Comparison of ENCODE assay signal across 11 cellular contexts in the genomic region with DNA sequence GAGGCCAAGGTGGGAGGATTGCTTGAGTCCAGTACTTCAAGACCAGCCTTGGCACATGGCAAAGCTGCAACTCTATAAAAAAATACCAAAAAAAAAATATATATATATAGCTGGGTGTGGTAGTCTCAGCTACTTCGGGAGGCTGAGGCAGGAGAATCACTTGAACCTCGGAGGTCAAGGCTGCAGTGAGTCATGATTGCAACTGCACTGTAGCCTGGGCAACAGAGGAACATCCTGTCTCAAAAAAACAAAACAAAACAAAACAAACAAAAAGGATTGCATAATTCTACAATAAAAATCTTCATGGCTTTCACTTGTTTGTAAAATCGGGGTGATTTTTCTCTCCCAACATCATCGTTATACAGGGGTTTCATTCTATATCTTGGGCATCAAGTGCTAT. TPM values are rescaled to one million over a fixed set of nuclear protein-coding genes. Genes with fewer than 3 reads are reported as not detected.
DNase-seq lines count a peak whose midpoint lies in the region; TF ChIP-seq lines count a peak whose summit lies in the region.
"Had no signal": no experiment of that assay in that cellular context is flagged by ENCODE, and none has a peak within 500 bp of the region (broad histone marks: within the 10 kb centered on the region; RNA-seq: fewer than 3 reads in every experiment).

No MANE protein-coding gene starts in this region.

- H3K36me3 ChIP-seq in adipocyte (ENCODE audit: control insufficient read depth, insufficient read depth, low read length, severe bottlenecking): peaks cover 7% of the 10 kb centered on the region
- H3K36me3 ChIP-seq in subcutaneous abdominal adipose tissue (ENCODE audit: control insufficient read depth in 5 of 5, insufficient read depth in 5 of 5, low read length in 5 of 5): peaks cover 0 to 3% (median 0%) of the 10 kb centered on the region in 5 donors
- no peaks in the 10 kb centered on the region for H3K36me3 ChIP-seq in right atrium auricular region

- no peak overlapping the region for H3K4me3 ChIP-seq in adipocyte (ENCODE audit: low read length)
- H3K4me3 ChIP-seq in subcutaneous abdominal adipose tissue (ENCODE audit: low read depth in 1 of 5, low read length in 5 of 5): no peak overlapping the region
- H3K4me3 ChIP-seq in right atrium auricular region: no peak overlapping the region
- no peak overlapping the region for H3K4me3 ChIP-seq in coronary artery

- H3K9me3 ChIP-seq in adipocyte (ENCODE audit: control insufficient read depth, low read length): no peaks in the 10 kb centered on the region
- H3K9me3 ChIP-seq in subcutaneous abdominal adipose tissue (ENCODE audit: control insufficient read depth in 5 of 5, low read length in 5 of 5): no peaks in the 10 kb centered on the region
- H3K9me3 ChIP-seq in right atrium auricular region: no peaks in the 10 kb centered on the region

- no peaks in the 10 kb centered on the region for H3K27me3 ChIP-seq in adipocyte (replicated peaks; ENCODE audit: control insufficient read depth, insufficient read depth, low read length)
- H3K27me3 ChIP-seq in subcutaneous abdominal adipose tissue (ENCODE audit: control insufficient read depth in 5 of 5, insufficient read depth in 4 of 5, low read length in 5 of 5): no peaks in the 10 kb centered on the region
- H3K27me3 ChIP-seq in right atrium auricular region: no peaks in the 10 kb centered on the region

- no peak overlapping the region for H3K9ac ChIP-seq in adipocyte (ENCODE audit: low read length)
- H3K9ac ChIP-seq in subcutaneous abdominal adipose tissue (ENCODE audit: low read length in 5 of 5): no peak overlapping the region

- DNase-seq in DMS53 (lab: John Stamatoyannopoulos, UW): peak; percentile 74
- no peak for DNase-seq in DMS53 treated with DMSO at 0.1 percent for 48 hours (lab: John Stamatoyannopoulos, UW; ENCODE audit: unreplicated experiment)
- DNase-seq in adipocyte (ENCODE audit: low read depth): peak; percentile 25
- DNase-seq in foreskin melanocyte: peak; percentile 8
- DNase-seq in right atrium auricular region (ENCODE audit: low spot score): no peak
- no peak for DNase-seq in coronary artery (ENCODE audit: low spot score)
- DNase-seq in NOMO-1 treated with dmso at 0.1 percent for 144 hours (lab: John Stamatoyannopoulos, UW; ENCODE audit: unreplicated experiment): no peak
- DNase-seq: 8988T; activated CD8-positive, alpha-beta memory T cell treated with anti-CD3 and anti-CD28 coated beads, Interleukin-2, amount 50 U/mL, for 48 hours; DMS79 had no signal

- H3K4me1 ChIP-seq in adipocyte (ENCODE audit: control insufficient read depth, insufficient read depth, low read length) (peaks cover 2% of the 10 kb centered on the region), subcutaneous abdominal adipose tissue (ENCODE audit: control insufficient read depth in 5 of 5, insufficient read depth in 5 of 5, low read length in 5 of 5) (peaks cover 0 to 8% (median 0%) of the 10 kb centered on the region in 5 donors), right atrium auricular region (no peaks in the 10 kb centered on the region)

- H3K27ac ChIP-seq in subcutaneous abdominal adipose tissue (ENCODE audit: low read depth, low read length) (peak overlapping the region; percentile 57), right atrium auricular region (no peak overlapping the region), coronary artery (no peak overlapping the region)

- TF ChIP-seq CTCF in right atrium auricular region (IDR thresholded peaks at IDR 0.05) (no peak), coronary artery (IDR thresholded peaks at IDR 0.05) (no peak)

RNA-seq across cellular contexts. Expression of a gene that starts 35.1 kb away (rescaled TPM):
- 10 to 100 TPM in 1 of 2 donors, 1 to 10 TPM in 1; 9.1 to 13.0 TPM for total RNA-seq in right atrium auricular region

Comparison
In these comparisons a context has a peak if more than half of its experiments do, and no peak if none do; other contexts are left out.
1. DNase-seq: peak in DMS53 (single experiment), adipocyte (single experiment) and foreskin melanocyte (single experiment); none in DMS53 treated with DMSO at 0.1 percent for 48 hours (single experiment), right atrium auricular region (single experiment), coronary artery (single experiment) and NOMO-1 treated with dmso at 0.1 percent for 144 hours (single experiment).